ENCODE assay signal across 12 cellular contexts in the genomic region with DNA sequence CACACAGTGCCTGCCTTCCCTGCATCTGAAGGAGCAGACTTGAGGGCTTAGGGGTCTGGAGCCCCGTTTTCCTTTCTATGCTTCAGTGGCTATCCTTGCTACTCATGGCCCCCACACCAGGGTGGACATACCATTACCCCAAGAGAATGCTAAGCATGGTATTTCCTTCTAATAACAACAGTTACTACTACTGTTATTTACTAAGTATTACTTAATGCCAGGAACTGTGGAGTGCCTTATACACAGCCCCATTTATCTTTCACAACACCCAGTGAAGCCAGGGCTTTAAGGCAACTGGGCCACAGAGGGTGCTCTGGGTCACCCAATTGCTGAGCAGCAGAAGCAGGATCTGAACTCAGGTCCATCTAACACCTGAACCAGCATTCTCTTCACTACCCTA. TPM values are rescaled to one million over a fixed set of nuclear protein-coding genes. Genes with fewer than 3 reads are reported as not detected.
DNase-seq lines count a peak whose midpoint lies in the region; ATAC-seq, FAIRE-seq and TF ChIP-seq lines count a peak whose summit lies in the region.
"Had no signal": no experiment of that assay in that cellular context is flagged by ENCODE, and none has a peak within 500 bp of the region (broad histone marks: within the 10 kb centered on the region; RNA-seq: fewer than 3 reads in every experiment).

No MANE protein-coding gene starts in this region.

- H3K27me3 ChIP-seq in bronchial epithelial cell (ENCODE audit: control insufficient read depth, insufficient read depth, low read length) = no peaks in the 10 kb centered on the region
- H3K27me3 ChIP-seq in liver (ENCODE audit: control insufficient read depth in 4 of 4, insufficient read depth in 4 of 4, low read length in 3 of 4) = no peaks in the 10 kb centered on the region
- no peaks in the 10 kb centered on the region for H3K27me3 ChIP-seq in transverse colon
- no peaks in the 10 kb centered on the region for H3K27me3 ChIP-seq in gastrocnemius medialis

- H3K36me3 ChIP-seq in bronchial epithelial cell (ENCODE audit: control insufficient read depth, insufficient read depth, low read length) (no peaks in the 10 kb centered on the region), liver (ENCODE audit: control insufficient read depth in 4 of 4, insufficient read depth in 3 of 4, low read depth in 1 of 4, low read length in 3 of 4) (no peaks in the 10 kb centered on the region), transverse colon (no peaks in the 10 kb centered on the region), gastrocnemius medialis (no peaks in the 10 kb centered on the region)

- FAIRE-seq in bronchial epithelial cell (lab: Jason Lieb, UNC) = no peak
- FAIRE-seq: GM12891 had no signal

- TF ChIP-seq CTCF in bronchial epithelial cell (IDR thresholded peaks at IDR 0.05; ENCODE audit: insufficient read depth, low read length, severe bottlenecking) (no peak), liver (IDR thresholded peaks at IDR 0.05; ENCODE audit: low read depth, low read length, missing input control) (no peak), transverse colon (IDR thresholded peaks at IDR 0.05) (no peak), gastrocnemius medialis (IDR thresholded peaks at IDR 0.05 in 4 of 5, conservative IDR thresholded peaks at IDR 0.05 in 1 of 5) (no peak)

- no peak overlapping the region for H3K9ac ChIP-seq in liver (ENCODE audit: low read depth in 1 of 2, low read length in 2 of 2)

- peak; percentile 21 for DNase-seq in M059J (ENCODE audit: low read depth)
- DNase-seq in bronchial epithelial cell (ENCODE audit: low read depth) = peak; percentile 26
- DNase-seq in transverse colon = no peak
- no peak for DNase-seq in gastrocnemius medialis
- DNase-seq in DMS79 (lab: John Stamatoyannopoulos, UW) = no peak
- DNase-seq: activated naive CD8-positive, alpha-beta T cell treated with anti-CD3 and anti-CD28 coated beads, Interleukin-2, amount 50 U/mL, for 24 hours; KG1; stimulated activated CD4-positive, alpha-beta T cell treated with anti-CD3 and anti-CD28 coated beads, Interleukin-15, amount 100 ng/mL, for 24 hours had no signal

- intact Hi-C loops in transverse colon (cut with DNase I; ENCODE audit: low total_unique reads) = no loop called here
- intact Hi-C loops in gastrocnemius medialis (cut with DNase I; ENCODE audit: low total_unique reads) = loop anchor here (10.0 kb wide), 1 partner anchor 80 kb away; no protein-coding TSS in a partner anchor

- H3K4me1 ChIP-seq in liver (ENCODE audit: control insufficient read depth in 4 of 4, insufficient read depth in 4 of 4, low read length in 3 of 4) (peaks cover 16 to 52% (median 42%) of the 10 kb centered on the region in 4 donors), transverse colon (peaks cover 19 to 32% (median 30%) of the 10 kb centered on the region in 4 donors), gastrocnemius medialis (peaks cover 4 to 16% of the 10 kb centered on the region in 2 donors)

- no peak for TF ChIP-seq RAD21 in liver (IDR thresholded peaks at IDR 0.05)

- TF ChIP-seq POLR2A in transverse colon (IDR thresholded peaks at IDR 0.05) (no peak), gastrocnemius medialis (IDR thresholded peaks at IDR 0.05) (no peak)

- H3K27ac ChIP-seq in liver (ENCODE audit: low read depth in 1 of 2, low read length in 2 of 2) (peak overlapping the region; percentile 91 to 92), transverse colon (peak overlapping the region; percentile 72 to 82 (median 80)), gastrocnemius medialis (peak overlapping the region in 2 of 4 donors; percentile 64 to 66)

- TF ChIP-seq EP300 in transverse colon (IDR thresholded peaks at IDR 0.05; ENCODE audit: low read depth) = no peak

- H3K4me3 ChIP-seq in bronchial epithelial cell (ENCODE audit: low read depth, low read length) = no peak overlapping the region
- H3K4me3 ChIP-seq in liver (ENCODE audit: low read depth in 1 of 3, low read length in 3 of 3) = no peak overlapping the region
- no peak overlapping the region for H3K4me3 ChIP-seq in transverse colon
- H3K4me3 ChIP-seq in gastrocnemius medialis = no peak overlapping the region

- 88% methylated on average over 1 of the region's 1 CpG for WGBS in liver
- WGBS in transverse colon (ENCODE audit: low coverage in 1 of 2), 2 donors = 93% methylated on average over 1 of the region's 1 CpG; no CpG with 5 or more reads in 1 of the 2 donors

- in situ Hi-C loops in transverse colon (cut with MboI; ENCODE audit: low pct_ligation_motif_present in 1 of 4, low pct_unique_long_range_greater_than_20kb in 1 of 4, low sequenced_read_pairs in 3 of 4) (no loop called here), gastrocnemius medialis (cut with MboI; ENCODE audit: low sequenced_read_pairs in 4 of 4) (no loop called here)

- no peak for ATAC-seq in gastrocnemius medialis
- no peak for ATAC-seq in GM21381 (IDR thresholded peaks at IDR 0.05; ENCODE audit: unreplicated experiment)
- ATAC-seq: activated naive CD8-positive, alpha-beta T cell treated with anti-CD3 and anti-CD28 coated beads, Interleukin-2, amount 50 U/mL, for 24 hours had no signal

- H3K9me3 ChIP-seq in liver (ENCODE audit: control insufficient read depth in 4 of 4, low read length in 3 of 4) (no peaks in the 10 kb centered on the region), transverse colon (no peaks in the 10 kb centered on the region), gastrocnemius medialis (no peaks in the 10 kb centered on the region)

TF ChIP-seq in liver, 16 proteins besides CTCF, POLR2A, EP300 and RAD21:
- TF ChIP-seq JUND (IDR thresholded peaks at IDR 0.05) (no peak), YY1 (IDR thresholded peaks at IDR 0.05) (no peak), HNF4A (conservative IDR thresholded peaks at IDR 0.05) (no peak), SP1 (IDR thresholded peaks at IDR 0.05) (no peak), GABPA (IDR thresholded peaks at IDR 0.05 in 1 of 2, conservative IDR thresholded peaks at IDR 0.05 in 1 of 2) (no peak), EGR1 (IDR thresholded peaks at IDR 0.05; ENCODE audit: low read depth in 2 of 2) (no peak)
- TF ChIP-seq, protein P1, sequence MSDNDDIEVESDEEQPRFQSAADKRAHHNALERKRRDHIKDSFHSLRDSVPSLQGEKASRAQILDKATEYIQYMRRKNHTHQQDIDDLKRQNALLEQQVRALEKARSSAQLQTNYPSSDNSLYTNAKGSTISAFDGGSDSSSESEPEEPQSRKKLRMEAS (IDR thresholded peaks at IDR 0.05) = no peak
- TF ChIP-seq, protein P2, sequence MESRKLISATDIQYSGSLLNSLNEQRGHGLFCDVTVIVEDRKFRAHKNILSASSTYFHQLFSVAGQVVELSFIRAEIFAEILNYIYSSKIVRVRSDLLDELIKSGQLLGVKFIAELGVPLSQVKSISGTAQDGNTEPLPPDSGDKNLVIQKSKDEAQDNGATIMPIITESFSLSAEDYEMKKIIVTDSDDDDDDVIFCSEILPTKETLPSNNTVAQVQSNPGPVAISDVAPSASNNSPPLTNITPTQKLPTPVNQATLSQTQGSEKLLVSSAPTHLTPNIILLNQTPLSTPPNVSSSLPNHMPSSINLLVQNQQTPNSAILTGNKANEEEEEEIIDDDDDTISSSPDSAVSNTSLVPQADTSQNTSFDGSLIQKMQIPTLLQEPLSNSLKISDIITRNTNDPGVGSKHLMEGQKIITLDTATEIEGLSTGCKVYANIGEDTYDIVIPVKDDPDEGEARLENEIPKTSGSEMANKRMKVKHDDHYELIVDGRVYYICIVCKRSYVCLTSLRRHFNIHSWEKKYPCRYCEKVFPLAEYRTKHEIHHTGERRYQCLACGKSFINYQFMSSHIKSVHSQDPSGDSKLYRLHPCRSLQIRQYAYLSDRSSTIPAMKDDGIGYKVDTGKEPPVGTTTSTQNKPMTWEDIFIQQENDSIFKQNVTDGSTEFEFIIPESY (IDR thresholded peaks at IDR 0.05) = no peak

RNA-seq across cellular contexts. Expression of a gene that starts 5.8 kb away (rescaled TPM):
- total RNA-seq in M059J (2014; rRNA removed; shearing (Covaris generic)) = 5.2 and 6.1 TPM in 2 replicates
- total RNA-seq in bronchial epithelial cell (3.5 TPM in 1 of 2 replicates, not detected in the other), liver (under 1 TPM; 0.09 to 0.17 TPM), transverse colon (10 to 100 TPM in 2 of 4 donors, 1 to 10 TPM in 2; 1.6 to 13.7 (median 8.3) TPM), gastrocnemius medialis (1 to 10 TPM in 3 of 4 donors, under 1 TPM in 1; 0.27 to 8.7 (median 2.1) TPM)
- under 1 TPM; 0.50 to 0.85 TPM for polyA plus RNA-seq in liver
- polyA plus RNA-seq: neural cell had no signal

Comparison
In these comparisons a context has a peak if more than half of its experiments do, and no peak if none do; other contexts are left out.
1. DNase-seq: peak in M059J (single experiment) and bronchial epithelial cell (single experiment); none in transverse colon (single experiment), gastrocnemius medialis (0 of 2) and DMS79 (single experiment).